1 cellular context compared by ENCODE assay signal in genomic region chr10:94363251-94363565, GRCh38.
A peak's percentile ranks its signal among the peaks of the same experiment; 100 is the strongest.
TF ChIP-seq lines count a peak whose summit lies in the region.

No MANE protein-coding gene starts in this region.

TF ChIP-seq in WTC11, 78 proteins besides CTCF, POLR2A, EP300 and RAD21 (continued from another document):
- TF ChIP-seq, protein P1, sequence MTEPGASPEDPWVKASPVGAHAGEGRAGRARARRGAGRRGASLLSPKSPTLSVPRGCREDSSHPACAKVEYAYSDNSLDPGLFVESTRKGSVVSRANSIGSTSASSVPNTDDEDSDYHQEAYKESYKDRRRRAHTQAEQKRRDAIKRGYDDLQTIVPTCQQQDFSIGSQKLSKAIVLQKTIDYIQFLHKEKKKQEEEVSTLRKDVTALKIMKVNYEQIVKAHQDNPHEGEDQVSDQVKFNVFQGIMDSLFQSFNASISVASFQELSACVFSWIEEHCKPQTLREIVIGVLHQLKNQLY (CRISPR knock-in tag; IDR thresholded peaks at IDR 0.05), result 0 out of 2 replicates have a peak, but pooled peaks have one; percentile 12
- TF ChIP-seq PRDM15 (CRISPR knock-in tag; IDR thresholded peaks at IDR 0.05) (no peak), ZBTB21 (CRISPR knock-in tag; IDR thresholded peaks at IDR 0.05; ENCODE audit: borderline replicate concordance) (no peak)
